ENCODE assay signal across 8 cellular contexts in the genomic region with DNA sequence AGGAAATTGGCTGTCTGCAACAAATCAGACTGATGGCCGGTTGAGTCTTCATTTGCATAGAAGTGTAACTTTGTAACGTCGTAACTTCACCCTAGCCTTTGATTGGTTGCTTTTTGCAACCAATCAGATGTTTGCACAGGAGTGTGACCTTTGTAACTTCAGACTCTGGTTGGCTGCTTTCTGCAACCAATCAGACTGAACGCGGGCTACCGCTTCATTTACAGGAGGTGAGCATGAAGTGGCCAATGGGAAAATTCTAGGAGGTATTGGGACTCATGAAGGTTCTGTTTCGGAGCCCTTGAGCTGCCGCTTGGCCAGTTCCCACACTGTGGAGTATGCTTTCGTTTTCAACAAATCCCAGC. TPM values are rescaled to one million over a fixed set of nuclear protein-coding genes. Genes with fewer than 3 reads are reported as not detected.
DNase-seq lines count a peak whose midpoint lies in the region; ATAC-seq and TF ChIP-seq lines count a peak whose summit lies in the region.

No MANE protein-coding gene starts in this region.

- BruUV-seq in Calu3 (replicated peaks; lab: Mats Ljungman, UMichigan) = no TSS peak

- H2AFZ ChIP-seq in osteoblast (ENCODE audit: low read length) = peak overlapping the region; percentile 85

- H3K27ac ChIP-seq in osteoblast (ENCODE audit: low read depth, low read length) = peak overlapping the region; percentile 54

- peak overlapping the region; percentile 82 for H3K4me2 ChIP-seq in osteoblast (ENCODE audit: insufficient read depth, low read length)

- no peaks in the 10 kb centered on the region for H3K27me3 ChIP-seq in osteoblast (ENCODE audit: insufficient read depth, low read length)

- H3K79me2 ChIP-seq in osteoblast (ENCODE audit: insufficient read depth, low read length) = peaks cover 10% of the 10 kb centered on the region

- TF ChIP-seq CTCF in Calu3 (IDR thresholded peaks at IDR 0.05; ENCODE audit: unreplicated experiment) = no peak
- TF ChIP-seq CTCF in osteoblast (IDR thresholded peaks at IDR 0.05; ENCODE audit: extremely low read depth, low read depth, low read length) = no peak

- CTCF ChIA-PET in Calu3 (lab: Charles Lee) = interaction anchor here (1.0 kb wide), 1 partner anchor 13 kb away, joined by 3 read pairs; no protein-coding TSS in a partner anchor

- H3K27me3 Mint-ChIP-seq in Calu3 (ENCODE audit: unreplicated experiment) = no peaks in the 10 kb centered on the region
- H3K27me3 Mint-ChIP-seq in activated naive CD8-positive, alpha-beta T cell = no peaks in the 10 kb centered on the region

- DNase-seq in Calu3 (peak; percentile 34), NOMO-1 (lab: John Stamatoyannopoulos, UW; ENCODE audit: unreplicated experiment in 2 of 2) (peak; percentile 37 to 53), Right ventricle myocardium superior (peak; percentile 76), osteoblast (ENCODE audit: insufficient read length, low spot score, missing footprints) (peak; percentile 70), cortex of kidney (lab: John Stamatoyannopoulos, UW) (no peak)

- no peaks in the 10 kb centered on the region for H4K20me1 ChIP-seq in osteoblast (ENCODE audit: insufficient read depth, low read length)

- peaks cover 11% of the 10 kb centered on the region for H3K4me1 ChIP-seq in osteoblast (ENCODE audit: insufficient read depth, low read length)

- peak overlapping the region; percentile 74 for H3K4me3 ChIP-seq in osteoblast (ENCODE audit: insufficient read depth, low read length)

- intact Hi-C loops in Calu3 (cut with micrococcal nuclease; ENCODE audit: unreplicated experiment) (no loop called here), Right ventricle myocardium superior (cut with DNase I) (no loop called here)

- peaks cover 6% of the 10 kb centered on the region for H3K36me3 ChIP-seq in osteoblast (ENCODE audit: insufficient read depth, low read length)

- ATAC-seq in GM19463 (IDR thresholded peaks at IDR 0.05; ENCODE audit: unreplicated experiment) (peak; percentile 32), HG03571 (IDR thresholded peaks at IDR 0.05; ENCODE audit: unreplicated experiment) (peak; percentile 24), Right ventricle myocardium superior (ENCODE audit: poor library complexity) (peak; percentile 88)

- peak overlapping the region; percentile 72 for H3K4me3 Mint-ChIP-seq in Calu3 (ENCODE audit: low read depth, unreplicated experiment)
- peak overlapping the region; percentile 93 for H3K4me3 Mint-ChIP-seq in activated naive CD8-positive, alpha-beta T cell

- peaks cover 2% of the 10 kb centered on the region for H3K9me3 Mint-ChIP-seq in Calu3 (ENCODE audit: low read depth, unreplicated experiment)
- H3K9me3 Mint-ChIP-seq in activated naive CD8-positive, alpha-beta T cell (ENCODE audit: low read depth) = peaks cover 9% of the 10 kb centered on the region

- H3K9me3 ChIP-seq in osteoblast (ENCODE audit: low read depth, low read length) = peaks cover 1% of the 10 kb centered on the region

- peak overlapping the region; percentile 42 for H3K27ac Mint-ChIP-seq in Calu3 (ENCODE audit: unreplicated experiment)
- H3K27ac Mint-ChIP-seq in activated naive CD8-positive, alpha-beta T cell = peak overlapping the region; percentile 86

- peaks cover 20% of the 10 kb centered on the region for H3K36me3 Mint-ChIP-seq in Calu3 (ENCODE audit: insufficient read depth, unreplicated experiment)
- peaks cover 27% of the 10 kb centered on the region for H3K36me3 Mint-ChIP-seq in activated naive CD8-positive, alpha-beta T cell

- no peaks in the 10 kb centered on the region for H3K4me1 Mint-ChIP-seq in Calu3 (ENCODE audit: low read depth, unreplicated experiment)
- H3K4me1 Mint-ChIP-seq in activated naive CD8-positive, alpha-beta T cell (ENCODE audit: low read depth) = peaks cover 31% of the 10 kb centered on the region

RNA-seq across cellular contexts. Expression of a gene that starts 0.4 kb away (rescaled TPM):
- total RNA-seq in Calu3 (2022) (7.5 and 10.4 TPM in 2 replicates), Right ventricle myocardium superior (19.4 TPM), osteoblast (13.8 and 15.2 TPM in 2 replicates)

RNA-seq across cellular contexts. Expression of a gene that starts 13.9 kb away (rescaled TPM):
- total RNA-seq in Calu3 (2022) (2.9 and 3.2 TPM in 2 replicates), Right ventricle myocardium superior (3.2 TPM), osteoblast (17.1 and 19.2 TPM in 2 replicates)

RNA-seq across cellular contexts. Expression of a gene that starts 39.3 kb away (rescaled TPM):
- total RNA-seq in Calu3 (2022) (2.2 and 2.5 TPM in 2 replicates), Right ventricle myocardium superior (2.4 TPM), osteoblast (0.72 and 1.8 TPM in 2 replicates)

Comparison
In these comparisons a context has a peak if more than half of its experiments do, and no peak if none do; other contexts are left out.
1. ATAC-seq: peak in every context shown above with its lines; median percentile 88 in Right ventricle myocardium superior; 32 in GM19463; 24 in HG03571.